23 cellular contexts compared by ENCODE assay signal in the genomic region with DNA sequence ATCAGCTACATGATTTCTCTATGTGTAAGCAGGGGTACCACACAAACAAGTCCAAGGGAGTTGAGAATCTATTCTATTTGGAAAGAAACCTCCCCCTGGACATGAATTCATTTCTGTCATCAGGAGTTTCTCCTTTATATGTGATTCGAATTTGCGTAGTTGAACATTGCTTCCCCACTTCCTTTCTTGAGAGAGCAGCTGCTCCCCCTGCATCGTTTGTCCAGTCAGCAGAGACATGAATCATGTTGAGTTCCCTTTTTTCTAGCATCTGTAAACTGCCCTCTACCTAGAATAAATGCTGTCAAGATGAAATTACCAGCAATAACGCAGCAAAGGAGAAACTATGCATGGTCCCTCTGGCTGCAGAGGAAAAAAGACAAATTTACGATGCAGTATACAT.
A peak's percentile ranks its signal among the peaks of the same experiment; 100 is the strongest.
DNase-seq lines count a peak whose midpoint lies in the region; ATAC-seq, FAIRE-seq and TF ChIP-seq lines count a peak whose summit lies in the region.
"Had no signal": no experiment of that assay in that cellular context is flagged by ENCODE, and none has a peak within 500 bp of the region (broad histone marks: within the 10 kb centered on the region; RNA-seq: fewer than 3 reads in every experiment).

No MANE protein-coding gene starts in this region.

- 51% methylated on average over 5 of the region's 5 CpGs for WGBS in GM12878 (ENCODE audit: insufficient coverage, insufficient replicate concordance, low lambda C conversion rate, missing lambda C conversion rate)

- TF ChIP-seq EP300 in GM12878 (IDR thresholded peaks at IDR 0.05; ENCODE audit: borderline replicate concordance in 1 of 2, control insufficient read depth in 1 of 2, low read depth in 2 of 2, low read length in 2 of 2): no peak

- H3K9me3 ChIP-seq in GM12878 (replicated peaks; ENCODE audit: control insufficient read depth, insufficient read depth, low read length) (no peaks in the 10 kb centered on the region; the same call in 2 of the 3 replicates), OCI-LY7 (ENCODE audit: low read length) (no peaks in the 10 kb centered on the region), lower lobe of right lung (no peaks in the 10 kb centered on the region)
- H3K9me3 ChIP-seq: body of pancreas had no signal

- H3K4me3 ChIP-seq in GM12878 (no peak overlapping the region), OCI-LY7 (ENCODE audit: low read depth, low read length, poor library complexity, severe bottlenecking) (no peak overlapping the region), lower lobe of right lung (no peak overlapping the region)
- H3K4me3 ChIP-seq: body of pancreas, heart right ventricle, lung, right atrium auricular region, thoracic aorta had no signal

- no peaks in the 10 kb centered on the region for H4K20me1 ChIP-seq in GM12878 (ENCODE audit: control insufficient read depth, insufficient read depth)
- no peaks in the 10 kb centered on the region for H4K20me1 ChIP-seq in OCI-LY7 (ENCODE audit: insufficient read depth, low read length)

- CTCF ChIA-PET in GM12878 (lab: Yijun Ruan, JAX) (interaction anchor here (1.3 kb wide), 1 partner anchor 12 kb away, joined by 3 read pairs; no protein-coding TSS in a partner anchor), OCI-LY7 (lab: Charles Lee; ENCODE audit: unreplicated experiment) (no interaction called here)

- no peak overlapping the region for H2AFZ ChIP-seq in GM12878 (ENCODE audit: control insufficient read depth, low read depth, low read length)
- no peak overlapping the region for H2AFZ ChIP-seq in OCI-LY7 (ENCODE audit: low read length)

- no peaks in the 10 kb centered on the region for H3K36me3 ChIP-seq in GM12878 (ENCODE audit: control insufficient read depth in 2 of 2, insufficient read depth in 2 of 2, low read length in 1 of 2)
- H3K36me3 ChIP-seq in OCI-LY7 (ENCODE audit: insufficient read depth, low read length): peaks cover 41% of the 10 kb centered on the region
- H3K36me3 ChIP-seq in lower lobe of right lung: no peaks in the 10 kb centered on the region
- H3K36me3 ChIP-seq: heart right ventricle, right atrium auricular region, thoracic aorta had no signal

- no peaks in the 10 kb centered on the region for H3K9me2 ChIP-seq in OCI-LY7 (ENCODE audit: insufficient read depth, low read length)

- no TSS peak for BruUV-seq in GM12878 (replicated peaks; lab: Mats Ljungman, UMichigan)
- no TSS peak for BruUV-seq in OCI-LY7 (replicated peaks; lab: Mats Ljungman, UMichigan)

- intact Hi-C loops in GM12878 (cut with micrococcal nuclease; ENCODE audit: unreplicated experiment) (no loop called here), OCI-LY7 (cut with micrococcal nuclease; ENCODE audit: unreplicated experiment) (no loop called here), lower lobe of right lung (cut with DNase I) (no loop called here)

- peaks cover 0 to 4% of the 10 kb centered on the region in 2 donors for H3K36me3 Mint-ChIP-seq in stimulated activated naive B cell treated with anti-CD40 and anti-IgM and Interleukin-4, amounts not matched to agents 10 μg/mL and 1 μg/mL and 100 μg/mL, for 72 hours

- no peak for TF ChIP-seq CTCF in GM12878 (IDR thresholded peaks at IDR 0.05 in 2 of 3, conservative IDR thresholded peaks at IDR 0.05 in 1 of 3; ENCODE audit: control insufficient read depth in 2 of 3, extremely low read depth in 1 of 3, insufficient read depth in 1 of 3, low read depth in 3 of 3, low read length in 3 of 3)
- no peak for TF ChIP-seq CTCF in OCI-LY7 (conservative IDR thresholded peaks at IDR 0.05; ENCODE audit: low read length)
- no peak for TF ChIP-seq CTCF in lower lobe of right lung (IDR thresholded peaks at IDR 0.05)

- ATAC-seq in GM12878 (peak; percentile 44; the same call in 2 of the 3 replicates), lower lobe of right lung (no peak)
- ATAC-seq in stimulated activated naive B cell treated with anti-CD40 and anti-IgM and Interleukin-4, amounts not matched to agents 10 μg/mL and 1 μg/mL and 100 μg/mL, for 72 hours (replicated peaks): peak; percentile 61 to 66
- ATAC-seq: activated CD4-positive, CD25-positive, alpha-beta regulatory T cell treated with anti-CD3 and anti-CD28 coated beads, Interleukin-2, amount 50 U/mL, for 24 hours; body of pancreas; HepG2 had no signal

- H3K4me3 Mint-ChIP-seq in stimulated activated naive B cell treated with anti-CD40 and anti-IgM and Interleukin-4, amounts not matched to agents 10 μg/mL and 1 μg/mL and 100 μg/mL, for 72 hours: no peak overlapping the region
- H3K4me3 Mint-ChIP-seq: activated naive CD8-positive, alpha-beta T cell treated with anti-CD3 and anti-CD28 coated beads, Interleukin-2, amount 10 ng/mL, durations not matched to agents 7 days and 5 days; activated T-helper 1 cell treated with anti-CD3 and anti-CD28 coated beads, Interleukin-12 subunit alpha, Interleukin-12 subunit beta, Interleukin-2, Interleukin-4 antibody, amounts not matched to agents 30 ng/mL and 10 ng/mL and 1 ng/mL, durations not matched to agents 14 hours and 24 hours and 36 hours; T-helper 1 cell treated with Interleukin-12 subunit alpha and Interleukin-12 subunit beta and Interleukin-4 antibody, amounts not matched to agents 30 μg/mL and 1 μg/mL, for 36 hours had no signal

- SMC1A ChIA-PET in GM12878 (lab: Charles Lee; ENCODE audit: uncharacterized antibody, unreplicated experiment): interaction anchor here (0.6 kb wide), 1 partner anchor 29 kb away, joined by 3 read pairs; no protein-coding TSS in a partner anchor

- no peak for DNase-seq in GM12891 (ENCODE audit: insufficient read length, low spot score)
- peak; percentile 90 for DNase-seq in NOMO-1 treated with dmso at 0.1 percent for 144 hours (lab: John Stamatoyannopoulos, UW; ENCODE audit: unreplicated experiment)
- no peak for DNase-seq in GM12878 (ENCODE audit: low read depth, low spot score)
- DNase-seq in stimulated activated naive B cell treated with anti-CD40 and anti-IgM and Interleukin-4, amounts not matched to agents 10 μg/mL and 1 μg/mL and 100 μg/mL, for 72 hours: no peak
- DNase-seq in OCI-LY7 (ENCODE audit: low spot score): no peak
- DNase-seq in lower lobe of right lung: no peak
- DNase-seq in mucosa of gallbladder (ENCODE audit: low spot score): no peak
- DNase-seq: activated naive CD8-positive, alpha-beta T cell treated with anti-CD3 and anti-CD28 coated beads, Interleukin-2, amount 10 ng/mL, durations not matched to agents 7 days and 5 days; body of pancreas; H7; heart right ventricle; MM.1S; NK-92 treated with Interleukin-12 subunit alpha and Interleukin-12 subunit beta, amount 100 ng/mL, for 24 hours; SHP77 had no signal

- TF ChIP-seq RAD21 in GM12878 (IDR thresholded peaks at IDR 0.05; ENCODE audit: insufficient read depth, low read depth, low read length): no peak

- no peak overlapping the region for H3K4me2 ChIP-seq in GM12878 (ENCODE audit: control insufficient read depth, insufficient read depth)
- H3K4me2 ChIP-seq in OCI-LY7 (ENCODE audit: low read length): no peak overlapping the region

- no peaks in the 10 kb centered on the region for H3K27me3 Mint-ChIP-seq in stimulated activated naive B cell treated with anti-CD40 and anti-IgM and Interleukin-4, amounts not matched to agents 10 μg/mL and 1 μg/mL and 100 μg/mL, for 72 hours
- H3K27me3 Mint-ChIP-seq: activated naive CD8-positive, alpha-beta T cell treated with anti-CD3 and anti-CD28 coated beads, Interleukin-2, amount 10 ng/mL, durations not matched to agents 7 days and 5 days had no signal

- in situ Hi-C loops in GM12878 (cut with MboI): no loop called here

- POLR2A ChIA-PET in GM12878 (lab: Charles Lee): no interaction called here
- POLR2A ChIA-PET in OCI-LY7 (lab: Charles Lee): interaction anchor here (0.5 kb wide), 1 partner anchor 250 kb away, joined by 3 read pairs; no protein-coding TSS in a partner anchor

- no peaks in the 10 kb centered on the region for H3K27me3 ChIP-seq in GM12878 (replicated peaks in 1 of 2; ENCODE audit: control insufficient read depth in 2 of 2, insufficient read depth in 2 of 2, low read length in 1 of 2)
- H3K27me3 ChIP-seq in lower lobe of right lung (ENCODE audit: low read depth): no peaks in the 10 kb centered on the region
- H3K27me3 ChIP-seq: body of pancreas, heart right ventricle, right atrium auricular region had no signal

- no peak for TF ChIP-seq POLR2A in GM12891 (IDR thresholded peaks at IDR 0.05; ENCODE audit: low read depth, low read length)
- no peak for TF ChIP-seq POLR2A in GM12878 (IDR thresholded peaks at IDR 0.05; ENCODE audit: low read depth, low read length)

- no peaks in the 10 kb centered on the region for H3K4me1 ChIP-seq in GM12878 (ENCODE audit: control insufficient read depth, insufficient read depth, low read length)
- no peaks in the 10 kb centered on the region for H3K4me1 ChIP-seq in OCI-LY7 (ENCODE audit: insufficient read depth, low read length, poor library complexity, severe bottlenecking)
- no peaks in the 10 kb centered on the region for H3K4me1 ChIP-seq in lower lobe of right lung
- H3K4me1 ChIP-seq: body of pancreas, heart right ventricle, right atrium auricular region had no signal

- H3K9me3 Mint-ChIP-seq in stimulated activated naive B cell treated with anti-CD40 and anti-IgM and Interleukin-4, amounts not matched to agents 10 μg/mL and 1 μg/mL and 100 μg/mL, for 72 hours: peaks cover 0 to 1% of the 10 kb centered on the region in 2 donors
- H3K9me3 Mint-ChIP-seq: activated naive CD8-positive, alpha-beta T cell treated with anti-CD3 and anti-CD28 coated beads, Interleukin-2, amount 10 ng/mL, durations not matched to agents 7 days and 5 days; activated T-helper 1 cell treated with anti-CD3 and anti-CD28 coated beads, Interleukin-12 subunit alpha, Interleukin-12 subunit beta, Interleukin-2, Interleukin-4 antibody, amounts not matched to agents 30 ng/mL and 10 ng/mL and 1 ng/mL, durations not matched to agents 14 hours and 24 hours and 36 hours had no signal

- RAD21 ChIA-PET in GM12878 (lab: Charles Lee; ENCODE audit: unreplicated experiment): no interaction called here

- H3K27ac ChIP-seq in GM12878 (ENCODE audit: control insufficient read depth, insufficient read depth): no peak overlapping the region
- no peak overlapping the region for H3K27ac ChIP-seq in OCI-LY7 (ENCODE audit: low read depth, low read length, poor library complexity, severe bottlenecking)
- H3K27ac ChIP-seq in lower lobe of right lung: no peak overlapping the region
- H3K27ac ChIP-seq: body of pancreas, heart right ventricle, right atrium auricular region, thoracic aorta had no signal

- FAIRE-seq in GM12891 (lab: Jason Lieb, UNC) (no peak), GM12878 (lab: Jason Lieb, UNC) (no peak)
- FAIRE-seq: colon, endometrium, HepG2 had no signal

- peaks cover 4 to 9% of the 10 kb centered on the region in 2 donors for H3K4me1 Mint-ChIP-seq in stimulated activated naive B cell treated with anti-CD40 and anti-IgM and Interleukin-4, amounts not matched to agents 10 μg/mL and 1 μg/mL and 100 μg/mL, for 72 hours

- peak overlapping the region; percentile 44 for H3K27ac Mint-ChIP-seq in stimulated activated naive B cell treated with anti-CD40 and anti-IgM and Interleukin-4, amounts not matched to agents 10 μg/mL and 1 μg/mL and 100 μg/mL, for 72 hours
- H3K27ac Mint-ChIP-seq: activated naive CD8-positive, alpha-beta T cell treated with anti-CD3 and anti-CD28 coated beads, Interleukin-2, amount 10 ng/mL, durations not matched to agents 7 days and 5 days; activated T-helper 1 cell treated with anti-CD3 and anti-CD28 coated beads, Interleukin-12 subunit alpha, Interleukin-12 subunit beta, Interleukin-2, Interleukin-4 antibody, amounts not matched to agents 30 ng/mL and 10 ng/mL and 1 ng/mL, durations not matched to agents 14 hours and 24 hours and 36 hours; T-helper 1 cell treated with Interleukin-12 subunit alpha and Interleukin-12 subunit beta and Interleukin-4 antibody, amounts not matched to agents 30 μg/mL and 1 μg/mL, for 36 hours had no signal

- no peaks in the 10 kb centered on the region for H3K79me2 ChIP-seq in GM12878 (ENCODE audit: control insufficient read depth, insufficient read depth, low read length)
- no peaks in the 10 kb centered on the region for H3K79me2 ChIP-seq in OCI-LY7 (ENCODE audit: insufficient read depth, low read depth, low read length)

- H3K9ac ChIP-seq in GM12878 (ENCODE audit: control insufficient read depth, insufficient read depth, low read length): no peak overlapping the region

Comparison
In these comparisons a context has a peak if more than half of its experiments do, and no peak if none do; other contexts are left out.
1. ATAC-seq: peak in GM12878 (single experiment) and stimulated activated naive B cell treated with anti-CD40 and anti-IgM and Interleukin-4, amounts not matched to agents 10 μg/mL and 1 μg/mL and 100 μg/mL, for 72 hours (2 of 2); none in lower lobe of right lung (0 of 2).